Comparison of ENCODE assay signal across 23 cellular contexts in genomic region chr10:78860260-78860914, GRCh38.
"Had no signal": no experiment of that assay in that cellular context is flagged by ENCODE, and none has a peak within 500 bp of the region (broad histone marks: within the 10 kb centered on the region; RNA-seq: fewer than 3 reads in every experiment).

No MANE protein-coding gene starts in this region.

- H3K9me3 ChIP-seq: lower lobe of right lung, ovary, prostate gland, thyroid gland, uterus had no signal

- H3K27me3 Mint-ChIP-seq: activated naive CD8-positive, alpha-beta T cell treated with anti-CD3 and anti-CD28 coated beads, Interleukin-2, amount 10 ng/mL, durations not matched to agents 7 days and 5 days; stimulated activated naive CD8-positive, alpha-beta T cell treated with anti-CD3 and anti-CD28 coated beads, Interleukin-15, Interleukin-2, amounts not matched to agents 100 ng/mL and 50 ng/mL, for 24 hours had no signal

- H3K4me1 Mint-ChIP-seq: activated naive CD8-positive, alpha-beta T cell treated with anti-CD3 and anti-CD28 coated beads, Interleukin-2, amount 10 ng/mL, durations not matched to agents 7 days and 5 days; naive thymus-derived CD4-positive, alpha-beta T cell had no signal

- H3K9me3 Mint-ChIP-seq: activated naive CD8-positive, alpha-beta T cell treated with anti-CD3 and anti-CD28 coated beads, Interleukin-2, amount 10 ng/mL, durations not matched to agents 7 days and 5 days; activated T-cell treated with anti-CD3 and anti-CD28 coated beads, Interleukin-2, amount 50 U/mL, for 4 hours; naive thymus-derived CD4-positive, alpha-beta T cell; stimulated activated naive CD8-positive, alpha-beta T cell treated with anti-CD3 and anti-CD28 coated beads, Interleukin-15, Interleukin-2, amounts not matched to agents 100 ng/mL and 50 ng/mL, for 24 hours had no signal

- H3K4me1 ChIP-seq: prostate gland, uterus had no signal

- DNase-seq: activated CD4-positive, alpha-beta T cell treated with anti-CD3 and anti-CD28 coated beads for 48 hours; activated CD8-positive, alpha-beta memory T cell treated with anti-CD3 and anti-CD28 coated beads, Interleukin-2, amount 50 U/mL, for 48 hours; activated naive CD4-positive, alpha-beta T cell treated with Interleukin-2 at 50 U/mL for 16 hours; activated naive CD8-positive, alpha-beta T cell treated with anti-CD3 and anti-CD28 coated beads, Interleukin-2, amount 10 ng/mL, durations not matched to agents 7 days and 5 days; activated T-cell treated with anti-CD3 and anti-CD28 coated beads, Interleukin-2, amount 50 U/mL, for 4 hours; amniotic stem cell; cerebellar nuclear complex; effector CD4-positive, alpha-beta T cell; foreskin fibroblast; lower lobe of right lung; naive thymus-derived CD4-positive, alpha-beta T cell; ovary; right cardiac atrium; stimulated activated CD4-positive, alpha-beta T cell treated with anti-CD3 and anti-CD28 coated beads, Interleukin-4, amount 100 ng/mL, for 4 hours; substantia nigra; SW 1271; T-helper 17 cell; thyroid gland; uterus had no signal

- FAIRE-seq: endometrium had no signal

- H3K4me3 Mint-ChIP-seq: activated naive CD8-positive, alpha-beta T cell treated with anti-CD3 and anti-CD28 coated beads, Interleukin-2, amount 10 ng/mL, durations not matched to agents 7 days and 5 days; activated T-cell treated with anti-CD3 and anti-CD28 coated beads, Interleukin-2, amount 50 U/mL, for 4 hours; naive thymus-derived CD4-positive, alpha-beta T cell; stimulated activated naive CD8-positive, alpha-beta T cell treated with anti-CD3 and anti-CD28 coated beads, Interleukin-15, Interleukin-2, amounts not matched to agents 100 ng/mL and 50 ng/mL, for 24 hours; T-helper 17 cell had no signal

- H3K27ac Mint-ChIP-seq: activated naive CD8-positive, alpha-beta T cell treated with anti-CD3 and anti-CD28 coated beads, Interleukin-2, amount 10 ng/mL, durations not matched to agents 7 days and 5 days; stimulated activated naive CD8-positive, alpha-beta T cell treated with anti-CD3 and anti-CD28 coated beads, Interleukin-15, Interleukin-2, amounts not matched to agents 100 ng/mL and 50 ng/mL, for 24 hours; T-helper 17 cell had no signal

- H3K27ac ChIP-seq: lower lobe of right lung, ovary, prostate gland, thyroid gland, uterus had no signal

- H3K36me3 Mint-ChIP-seq: activated naive CD8-positive, alpha-beta T cell treated with anti-CD3 and anti-CD28 coated beads, Interleukin-2, amount 10 ng/mL, durations not matched to agents 7 days and 5 days; naive thymus-derived CD4-positive, alpha-beta T cell had no signal

- H3K4me3 ChIP-seq: lower lobe of right lung, ovary, prostate gland, thyroid gland, uterus had no signal

- ATAC-seq: activated T-cell treated with anti-CD3 and anti-CD28 coated beads, Interleukin-2, amount 50 U/mL, for 4 hours; left lobe of liver; lower lobe of right lung; naive thymus-derived CD4-positive, alpha-beta T cell; right cardiac atrium; T-helper 17 cell had no signal

- H3K36me3 ChIP-seq: lower lobe of right lung, ovary, prostate gland, thyroid gland, uterus had no signal
